In genomic region chr9:100598641-100599145, GRCh38 we compare ENCODE assay signal across 8 cellular contexts. TPM values are rescaled to one million over a fixed set of nuclear protein-coding genes. Genes with fewer than 3 reads are reported as not detected.
DNase-seq lines count a peak whose midpoint lies in the region; ATAC-seq and TF ChIP-seq lines count a peak whose summit lies in the region.

No MANE protein-coding gene starts in this region.

- ATAC-seq in HG03139 (IDR thresholded peaks at IDR 0.05; ENCODE audit: unreplicated experiment), result peak; percentile 77
- ATAC-seq in left lobe of liver, result peak; percentile 85

- in situ Hi-C loops in GM18951 (cut with MboI; ENCODE audit: low sequenced_read_pairs, unreplicated experiment), result loop anchor here (25.0 kb wide), 1 partner anchor 1436 kb away; no protein-coding TSS in a partner anchor

- TF ChIP-seq CTCF in coronary artery (IDR thresholded peaks at IDR 0.05), result no peak

- peak; percentile 66 for TF ChIP-seq POLR2A in GM18951 (IDR thresholded peaks at IDR 0.05; ENCODE audit: extremely low read depth, insufficient read depth, insufficient read length)

- H3K4me3 ChIP-seq in coronary artery, result peak overlapping the region; percentile 70

- no peak overlapping the region for H3K27ac ChIP-seq in coronary artery

- DNase-seq in AG08396 (ENCODE audit: low spot score) (peak; percentile 91), NCI-H2227 (lab: John Stamatoyannopoulos, UW; ENCODE audit: unreplicated experiment) (peak; percentile 92), coronary artery (ENCODE audit: low spot score) (peak; percentile 76), left lobe of liver (ENCODE audit: low spot score) (peak; percentile 83)
- peak; percentile 75 to 77 for DNase-seq in activated CD4-positive, alpha-beta T cell treated with anti-CD3 and anti-CD28 coated beads for 4 hours
- DNase-seq in stimulated activated CD4-positive, alpha-beta T cell treated with anti-CD3 and anti-CD28 coated beads, Interleukin-2, amount 100 ng/mL, for 4 hours (ENCODE audit: low read depth), result peak; percentile 71

RNA-seq across cellular contexts. Expression of gene CAVIN4, which starts 20.8 kb away (rescaled TPM):
- 0.13 TPM for total RNA-seq in left lobe of liver
